Comparison of ENCODE assay signal across 10 cellular contexts in the genomic region with DNA sequence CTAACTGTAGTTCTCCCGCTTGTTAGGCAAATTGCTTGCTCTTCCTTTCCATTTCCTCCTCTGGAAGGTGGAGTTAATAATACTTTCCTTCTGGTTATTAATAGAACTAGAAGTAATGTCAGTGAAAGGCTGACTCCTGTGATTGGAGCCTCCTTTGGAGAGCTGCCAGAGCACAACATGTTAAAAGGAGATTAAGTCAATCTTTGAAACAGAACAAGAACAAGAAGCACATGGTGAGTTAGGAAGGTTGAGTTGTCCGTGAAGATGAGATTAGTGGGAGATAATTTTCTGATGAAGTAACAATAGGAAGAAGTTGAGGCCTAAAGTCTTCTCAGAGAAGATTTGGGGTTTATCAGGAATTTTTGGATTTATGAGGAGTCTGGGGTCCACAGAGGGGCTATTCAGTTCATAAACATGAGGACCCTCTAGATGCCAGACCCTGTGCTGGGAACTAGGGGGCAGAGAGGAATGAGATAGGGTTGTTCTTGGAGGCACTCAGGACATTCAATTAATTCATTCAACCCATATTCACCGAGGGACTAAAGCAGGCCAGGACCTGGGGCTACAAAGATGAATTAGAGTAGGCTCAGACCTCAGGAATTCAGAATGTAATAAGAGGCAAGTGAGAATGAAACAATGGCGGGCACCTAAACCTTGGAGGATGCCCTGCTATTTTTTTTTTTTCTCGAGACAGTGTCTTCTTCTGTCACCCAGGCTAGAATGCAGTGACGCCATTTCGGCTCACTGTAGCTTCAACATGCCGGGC. TPM values are rescaled to one million over a fixed set of nuclear protein-coding genes. Genes with fewer than 3 reads are reported as not detected.
DNase-seq lines count a peak whose midpoint lies in the region; ATAC-seq and TF ChIP-seq lines count a peak whose summit lies in the region.
"Had no signal": no experiment of that assay in that cellular context is flagged by ENCODE, and none has a peak within 500 bp of the region (broad histone marks: within the 10 kb centered on the region; RNA-seq: fewer than 3 reads in every experiment).

No MANE protein-coding gene starts in this region.

- H3K4me3 ChIP-seq in astrocyte of the spinal cord (ENCODE audit: low read depth, low read length): no peak overlapping the region
- H3K4me3 ChIP-seq in gastrocnemius medialis: no peak overlapping the region

- no peaks in the 10 kb centered on the region for H3K9me3 ChIP-seq in gastrocnemius medialis

- peak; percentile 73 for ATAC-seq in Right ventricle myocardium superior (ENCODE audit: poor library complexity)
- peak; percentile 66 to 73 for ATAC-seq in gastrocnemius medialis
- ATAC-seq: WTC11 had no signal

- H3K4me1 Mint-ChIP-seq in type B pancreatic cell (ENCODE audit: unreplicated experiment): peaks cover 9% of the 10 kb centered on the region
- H3K4me1 Mint-ChIP-seq: WTC11 had no signal

- intact Hi-C loops in Right ventricle myocardium superior (cut with DNase I): no loop called here
- intact Hi-C loops in gastrocnemius medialis (cut with DNase I; ENCODE audit: low total_unique reads): loop anchor here (10.0 kb wide), 1 partner anchor 343 kb away; no protein-coding TSS in a partner anchor

- H3K4me3 Mint-ChIP-seq in type B pancreatic cell: no peak overlapping the region
- H3K4me3 Mint-ChIP-seq: WTC11 had no signal

- no peak overlapping the region for H3K27ac Mint-ChIP-seq in type B pancreatic cell
- H3K27ac Mint-ChIP-seq: WTC11 had no signal

- H3K27ac ChIP-seq in gastrocnemius medialis: peak overlapping the region; percentile 71 to 92 (median 88)

- H3K36me3 Mint-ChIP-seq in type B pancreatic cell: no peaks in the 10 kb centered on the region

- no peaks in the 10 kb centered on the region for H3K27me3 Mint-ChIP-seq in type B pancreatic cell

- H3K36me3 ChIP-seq in gastrocnemius medialis: no peaks in the 10 kb centered on the region

- no peaks in the 10 kb centered on the region for H3K27me3 ChIP-seq in gastrocnemius medialis

- H3K4me1 ChIP-seq in gastrocnemius medialis: peaks cover 56 to 67% of the 10 kb centered on the region in 2 donors

- TF ChIP-seq CTCF in astrocyte of the spinal cord (IDR thresholded peaks at IDR 0.05; ENCODE audit: low read depth, low read length) (no peak), gastrocnemius medialis (IDR thresholded peaks at IDR 0.05 in 4 of 5, conservative IDR thresholded peaks at IDR 0.05 in 1 of 5) (no peak), type B pancreatic cell (conservative IDR thresholded peaks at IDR 0.05) (no peak)

- DNase-seq in M059J (ENCODE audit: low read depth) (peak; percentile 20), astrocyte of the spinal cord (ENCODE audit: low read depth, low spot score) (peak; percentile 68), Right ventricle myocardium superior (no peak), gastrocnemius medialis (peak; percentile 66 to 69), AG20443 (ENCODE audit: low spot score) (no peak), type B pancreatic cell (ENCODE audit: extremely low spot score, unreplicated experiment) (no peak), RKO (ENCODE audit: low spot score) (no peak), A172 (ENCODE audit: low spot score) (no peak)
- DNase-seq: NCI-H1694 had no signal

- peaks cover 4% of the 10 kb centered on the region for H3K9me3 Mint-ChIP-seq in type B pancreatic cell

- in situ Hi-C loops in astrocyte of the spinal cord (cut with HindIII; ENCODE audit: low sequenced_read_pairs): no loop called here
- in situ Hi-C loops in gastrocnemius medialis (cut with MboI; ENCODE audit: low sequenced_read_pairs in 4 of 4): no loop called here

- TF ChIP-seq POLR2A in gastrocnemius medialis (IDR thresholded peaks at IDR 0.05): peak in 1 of 2 donors; percentile 16

RNA-seq across cellular contexts. Expression of a gene that starts 40.7 kb away (rescaled TPM):
- 184 and 227 TPM in 2 replicates for total RNA-seq in M059J (2014; rRNA removed; shearing (Covaris generic))
- 9.4 TPM for total RNA-seq in Right ventricle myocardium superior
- total RNA-seq in gastrocnemius medialis: 100 to 1,000 TPM; 155 to 362 (median 207) TPM
- total RNA-seq in type B pancreatic cell (ENCODE audit: low replicate concordance): 119 and 149 TPM in 2 replicates
- 51.3 and 82.1 TPM in 2 replicates for total RNA-seq in A172 (2014; rRNA removed; shearing (Covaris generic))

RNA-seq across cellular contexts. Expression of a gene that starts 52.8 kb away (rescaled TPM):
- total RNA-seq in M059J (2014; rRNA removed; shearing (Covaris generic)): not detected in 2 replicates
- total RNA-seq in Right ventricle myocardium superior (0.27 TPM), gastrocnemius medialis (under 1 TPM in 1 of 4 donors, not detected in 3; 0.58 TPM), type B pancreatic cell (ENCODE audit: low replicate concordance) (2.9 and 3.8 TPM in 2 replicates)
- not detected in 2 replicates for total RNA-seq in A172 (2014; rRNA removed; shearing (Covaris generic))

Comparison
In these comparisons a context has a peak if more than half of its experiments do, and no peak if none do; other contexts are left out.
1. DNase-seq: peak in M059J (single experiment), astrocyte of the spinal cord (single experiment) and gastrocnemius medialis (2 of 2); none in Right ventricle myocardium superior (single experiment), AG20443 (single experiment), type B pancreatic cell (single experiment), RKO (single experiment) and A172 (single experiment).